Comparison of ENCODE assay signal across 14 cellular contexts in genomic region chr6:25748601-25749517, GRCh38. TPM values are rescaled to one million over a fixed set of nuclear protein-coding genes. Genes with fewer than 3 reads are reported as not detected.
"Had no signal": no experiment of that assay in that cellular context is flagged by ENCODE, and none has a peak within 500 bp of the region (broad histone marks: within the 10 kb centered on the region; RNA-seq: fewer than 3 reads in every experiment).

No MANE protein-coding gene starts in this region.

RNA-seq across cellular contexts. Expression of gene SLC17A4, which starts 5.7 kb away (rescaled TPM):
- total RNA-seq: activated CD4-positive, alpha-beta T cell treated with anti-CD3 and anti-CD28 coated beads for 36 hours; activated CD4-positive, alpha-beta T cell treated with anti-CD3 and anti-CD28 coated beads, Interleukin-2, amount 10 ng/mL, durations not matched to agents 7 days and 5 days; activated CD8-positive, alpha-beta T cell treated with anti-CD3 and anti-CD28 coated beads, Interleukin-2, amount 10 ng/mL, durations not matched to agents 7 days and 5 days; activated naive CD8-positive, alpha-beta T cell treated with anti-CD3 and anti-CD28 coated beads, Interleukin-2, amount 10 ng/mL, durations not matched to agents 7 days and 5 days; activated T-helper 2 cell treated with anti-CD3 and anti-CD28 coated beads, Interferon-gamma antibody, Interleukin-2, Interleukin-4, amounts not matched to agents 10 μg/mL and 5 μg/mL and 100 μg/mL, durations not matched to agents 14 hours and 24 hours and 36 hours; astrocyte; bronchial epithelial cell; IMR-90; K562; MCF 10A; Right ventricle myocardium inferior; T-helper 1 cell treated with Interleukin-12 subunit alpha and Interleukin-12 subunit beta and Interleukin-4 antibody, amounts not matched to agents 30 ng/mL and 1 ng/mL, for 36 hours; T-helper 2 cell treated with Interferon-gamma antibody and Interleukin-4, amounts not matched to agents 100 ng/mL and 5 ng/mL, for 36 hours; WTC11 had no signal
- polyA plus RNA-seq: IMR-90, K562 had no signal
